ENCODE assay signal across 8 cellular contexts in genomic region chr4:139530833-139531427, GRCh38. TPM values are rescaled to one million over a fixed set of nuclear protein-coding genes. Genes with fewer than 3 reads are reported as not detected.
DNase-seq lines count a peak whose midpoint lies in the region; ATAC-seq and TF ChIP-seq lines count a peak whose summit lies in the region.

No MANE protein-coding gene starts in this region.

- no peak overlapping the region for H3K27ac ChIP-seq in foreskin keratinocyte
- H3K27ac ChIP-seq in parathyroid adenoma, result no peak overlapping the region

- H3K4me3 ChIP-seq in NT2/D1 (ENCODE audit: insufficient read length, low read depth) (no peak overlapping the region), parathyroid adenoma (ENCODE audit: low read depth, low read length) (no peak overlapping the region)

- H3K27me3 ChIP-seq in NT2/D1 (ENCODE audit: insufficient read depth, insufficient read length) (no peaks in the 10 kb centered on the region), foreskin keratinocyte (no peaks in the 10 kb centered on the region), parathyroid adenoma (ENCODE audit: control insufficient read depth, insufficient read depth, low read length) (no peaks in the 10 kb centered on the region)

- H3K79me2 ChIP-seq in parathyroid adenoma, result peaks cover 2% of the 10 kb centered on the region

- no peak overlapping the region for H3K4me2 ChIP-seq in parathyroid adenoma (ENCODE audit: low read length)

- peak; percentile 70 for TF ChIP-seq CTCF in foreskin keratinocyte (conservative IDR thresholded peaks at IDR 0.05)
- peak; percentile 48 for TF ChIP-seq CTCF in parathyroid adenoma (IDR thresholded peaks at IDR 0.05)

- peak; percentile 90 for DNase-seq in COLO829 (ENCODE audit: low spot score)
- peak; percentile 20 for DNase-seq in NT2/D1 (ENCODE audit: low read depth, low spot score)
- DNase-seq in activated T-cell treated with anti-CD3 and anti-CD28 coated beads, Interleukin-2, amount 50 U/mL, for 48 hours, result peak; percentile 59 to 66
- no peak for DNase-seq in foreskin keratinocyte
- DNase-seq in NCI-H226, result no peak
- no peak for DNase-seq in NCI-H524 treated with DMSO at 0.1 percent for 48 hours (lab: John Stamatoyannopoulos, UW)

- H3K36me3 ChIP-seq in NT2/D1 (ENCODE audit: insufficient read depth, insufficient read length, low read length) (peaks cover 50% of the 10 kb centered on the region), parathyroid adenoma (ENCODE audit: control insufficient read depth, insufficient read depth, low read length) (no peaks in the 10 kb centered on the region)

- H3K4me1 ChIP-seq in NT2/D1 (ENCODE audit: insufficient read depth, insufficient read length) (no peaks in the 10 kb centered on the region), foreskin keratinocyte (no peaks in the 10 kb centered on the region), parathyroid adenoma (no peaks in the 10 kb centered on the region)

- no peak overlapping the region for H2AFZ ChIP-seq in parathyroid adenoma

- H3K9me3 ChIP-seq in NT2/D1 (ENCODE audit: insufficient read depth, low read length) (no peaks in the 10 kb centered on the region), parathyroid adenoma (ENCODE audit: control insufficient read depth, low read length) (no peaks in the 10 kb centered on the region)

- H3K9ac ChIP-seq in NT2/D1 (ENCODE audit: insufficient read length, low read depth) (no peak overlapping the region), parathyroid adenoma (no peak overlapping the region)

- peak; percentile 53 for ATAC-seq in GM21576 (IDR thresholded peaks at IDR 0.05; ENCODE audit: unreplicated experiment)
- peak; percentile 72 for ATAC-seq in foreskin keratinocyte

RNA-seq across cellular contexts. Expression of gene SETD7, which starts 25.1 kb away (rescaled TPM):
- total RNA-seq in foreskin keratinocyte, result 30.9 and 32.0 TPM in 2 replicates
- 7.3 and 8.2 TPM in 2 replicates for polyA plus RNA-seq in foreskin keratinocyte

Comparison
In these comparisons a context has a peak if more than half of its experiments do, and no peak if none do; other contexts are left out.
1. DNase-seq: peak in COLO829 (single experiment), NT2/D1 (single experiment) and activated T-cell treated with anti-CD3 and anti-CD28 coated beads, Interleukin-2, amount 50 U/mL, for 48 hours (2 of 2); none in foreskin keratinocyte (0 of 2), NCI-H226 (single experiment) and NCI-H524 treated with DMSO at 0.1 percent for 48 hours (single experiment).